Comparison of ENCODE assay signal across 8 cellular contexts in genomic region chr10:86711957-86712708, GRCh38. TPM values are rescaled to one million over a fixed set of nuclear protein-coding genes. Genes with fewer than 3 reads are reported as not detected.
DNase-seq lines count a peak whose midpoint lies in the region; ATAC-seq and TF ChIP-seq lines count a peak whose summit lies in the region.

No MANE protein-coding gene starts in this region.

- no peaks in the 10 kb centered on the region for H3K27me3 Mint-ChIP-seq in T-helper 17 cell
- H3K27me3 Mint-ChIP-seq in naive B cell: peaks cover 0 to 12% (median 4%) of the 10 kb centered on the region in 3 donors

- H3K9me3 Mint-ChIP-seq in naive B cell: peaks cover 0 to 4% (median 0%) of the 10 kb centered on the region in 7 donors

- DNase-seq in SHP77 (lab: John Stamatoyannopoulos, UW) (peak; percentile 9 to 10), SHP77 treated with DMSO at 0.1 percent for 48 hours (lab: John Stamatoyannopoulos, UW) (no peak), HPDE6-E6E7 (ENCODE audit: extremely low spot score) (peak; percentile 17), T-helper 17 cell (peak in 1 of 3 donors; percentile 11), epithelial cell of proximal tubule (ENCODE audit: low read depth) (no peak), naive B cell (peak; percentile 33), SW 1271 (lab: John Stamatoyannopoulos, UW) (no peak)

- H3K36me3 Mint-ChIP-seq in T-helper 17 cell (ENCODE audit: low read depth) (no peaks in the 10 kb centered on the region), naive B cell (peaks cover 0 to 8% of the 10 kb centered on the region in 2 donors)

- H3K4me3 Mint-ChIP-seq in T-helper 17 cell: peak overlapping the region; percentile 83
- H3K4me3 Mint-ChIP-seq in naive B cell: peak overlapping the region; percentile 83 to 96 (median 91)

- peak overlapping the region; percentile 75 for H3K4me3 ChIP-seq in epithelial cell of proximal tubule (ENCODE audit: low read depth, low read length)

- peak overlapping the region; percentile 88 for H3K27ac Mint-ChIP-seq in T-helper 17 cell
- peak overlapping the region; percentile 88 to 97 (median 95) for H3K27ac Mint-ChIP-seq in naive B cell

- H3K9me3 ChIP-seq in T-helper 17 cell (ENCODE audit: control insufficient read depth, low read length, poor library complexity, severe bottlenecking): no peaks in the 10 kb centered on the region

- TF ChIP-seq CTCF in epithelial cell of proximal tubule (conservative IDR thresholded peaks at IDR 0.05; ENCODE audit: low read depth, low read length): no peak

- H3K4me1 Mint-ChIP-seq in T-helper 17 cell (peaks cover 4% of the 10 kb centered on the region), naive B cell (peaks cover 15 to 20% (median 17%) of the 10 kb centered on the region in 3 donors)

- peak; percentile 24 for ATAC-seq in GM21367 (IDR thresholded peaks at IDR 0.05; ENCODE audit: unreplicated experiment)
- ATAC-seq in T-helper 17 cell: peak; percentile 4
- peak; percentile 33 to 45 for ATAC-seq in naive B cell (ENCODE audit: low read depth in 2 of 2)

RNA-seq across cellular contexts. Expression of gene LDB3, which starts 43.8 kb away (rescaled TPM):
- total RNA-seq in T-helper 17 cell: not detected
- not detected in 2 replicates for total RNA-seq in epithelial cell of proximal tubule
- under 1 TPM in 1 of 6 donors, not detected in 5; 0.24 TPM for polyA plus RNA-seq in naive B cell (ENCODE audit: low read depth in 6 of 6)

RNA-seq across cellular contexts. Expression of gene BMPR1A, which starts 44.3 kb away (rescaled TPM):
- 10 to 100 TPM in 1 of 2 donors, 1 to 10 TPM in 1; 7.6 to 14.8 TPM for total RNA-seq in T-helper 17 cell
- 15.5 and 22.4 TPM in 2 replicates for total RNA-seq in epithelial cell of proximal tubule
- 1 to 10 TPM in 4 of 6 donors, under 1 TPM in 1, not detected in 1; 0.73 to 3.4 (median 1.2) TPM for polyA plus RNA-seq in naive B cell (ENCODE audit: low read depth in 6 of 6)

RNA-seq across cellular contexts. Expression of gene OPN4, which starts 57.8 kb away (rescaled TPM):
- total RNA-seq in T-helper 17 cell: not detected
- not detected in 2 replicates for total RNA-seq in epithelial cell of proximal tubule
- not detected for polyA plus RNA-seq in naive B cell (ENCODE audit: low read depth in 6 of 6)

Comparison
In these comparisons a context has a peak if more than half of its experiments do, and no peak if none do; other contexts are left out.
1. DNase-seq: peak in SHP77 (2 of 2), HPDE6-E6E7 (single experiment) and naive B cell (single experiment); none in SHP77 treated with DMSO at 0.1 percent for 48 hours (single experiment), epithelial cell of proximal tubule (single experiment) and SW 1271 (0 of 2).
2. Peak in every context shown above with its lines, with median percentiles within 50 percentile points of each other: ATAC-seq.